In the genomic region with DNA sequence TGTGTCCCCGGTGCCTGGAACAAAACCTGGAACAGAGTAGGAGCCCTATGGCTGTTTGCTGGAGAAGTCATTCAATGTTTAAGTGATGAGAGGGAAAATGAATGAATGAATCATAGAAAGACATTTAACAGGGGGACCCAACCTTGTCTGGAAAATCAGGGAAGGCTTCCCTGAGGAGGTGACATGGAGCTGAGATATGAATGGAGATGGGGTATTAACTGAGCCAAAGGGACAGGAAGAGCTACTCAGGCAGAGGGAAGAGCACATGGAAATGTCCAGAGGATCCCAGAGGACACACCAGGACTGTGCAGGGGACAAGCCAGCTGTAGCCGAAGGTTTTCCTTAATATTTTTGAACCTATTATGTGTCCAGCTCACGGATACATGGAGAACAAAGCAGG, we compare ENCODE assay signal across 19 cellular contexts.
DNase-seq lines count a peak whose midpoint lies in the region; TF ChIP-seq lines count a peak whose summit lies in the region.
"Had no signal": no experiment of that assay in that cellular context is flagged by ENCODE, and none has a peak within 500 bp of the region (broad histone marks: within the 10 kb centered on the region; RNA-seq: fewer than 3 reads in every experiment).

No MANE protein-coding gene starts in this region.

- peak overlapping the region in 1 of 2 experiments; percentile 2 for H3K4ac ChIP-seq in mesenchymal stem cell (ENCODE audit: low read depth in 1 of 2, low read length in 2 of 2)
- H3K4ac ChIP-seq in H9 (ENCODE audit: low read depth, low read length), result no peak overlapping the region

- H2BK5ac ChIP-seq in mesenchymal stem cell (ENCODE audit: low read depth, low read length, poor library complexity, severe bottlenecking) (no peak overlapping the region), H9 (ENCODE audit: insufficient read length, low read length) (no peak overlapping the region)

- H3K4me3 Mint-ChIP-seq in Calu3 (ENCODE audit: low read depth, unreplicated experiment) (no peak overlapping the region), MCF 10A (ENCODE audit: unreplicated experiment) (no peak overlapping the region), H9 (no peak overlapping the region; a peak in 1 of 5 replicates)
- H3K4me3 Mint-ChIP-seq: CD4-positive, CD25-positive, alpha-beta regulatory T cell; IgD-negative memory B cell had no signal

- TF ChIP-seq CTCF in Calu3 (IDR thresholded peaks at IDR 0.05; ENCODE audit: unreplicated experiment) (no peak), MCF 10A (IDR thresholded peaks at IDR 0.05; ENCODE audit: unreplicated experiment) (no peak), stomach (IDR thresholded peaks at IDR 0.05) (no peak), H9 (conservative IDR thresholded peaks at IDR 0.05) (no peak)

- intact Hi-C loops in Calu3 (cut with micrococcal nuclease; ENCODE audit: unreplicated experiment) (no loop called here), MCF 10A (cut with micrococcal nuclease) (no loop called here), stomach (cut with DNase I; ENCODE audit: low total_unique reads) (no loop called here)

- no peaks in the 10 kb centered on the region for H4K20me1 ChIP-seq in H9 (ENCODE audit: control insufficient read depth, insufficient read depth, insufficient read length)

- no peaks in the 10 kb centered on the region for H3K9me3 ChIP-seq in mesenchymal stem cell (ENCODE audit: control insufficient read depth, low read length)
- no peaks in the 10 kb centered on the region for H3K9me3 ChIP-seq in stomach
- no peaks in the 10 kb centered on the region for H3K9me3 ChIP-seq in H9 (ENCODE audit: control insufficient read depth, low read depth, low read length)

- H3K9me3 Mint-ChIP-seq in Calu3 (ENCODE audit: low read depth, unreplicated experiment) (no peaks in the 10 kb centered on the region), MCF 10A (ENCODE audit: unreplicated experiment) (no peaks in the 10 kb centered on the region), H9 (no peaks in the 10 kb centered on the region; a peak in 1 of 5 replicates)
- H3K9me3 Mint-ChIP-seq: CD4-positive, CD25-positive, alpha-beta regulatory T cell; IgD-negative memory B cell had no signal

- H3K4me3 ChIP-seq in mesenchymal stem cell (ENCODE audit: insufficient read depth in 1 of 2, low read depth in 1 of 2, low read length in 2 of 2), result no peak overlapping the region
- no peak overlapping the region for H3K4me3 ChIP-seq in stomach

- no peak for TF ChIP-seq POLR2A in stomach (IDR thresholded peaks at IDR 0.05)

- H3K36me3 ChIP-seq in mesenchymal stem cell (ENCODE audit: control insufficient read depth in 1 of 2, insufficient read depth in 2 of 2, low read depth in 1 of 2, low read length in 2 of 2), result no peaks in the 10 kb centered on the region
- H3K36me3 ChIP-seq in stomach, result no peaks in the 10 kb centered on the region

- CTCF ChIA-PET in Calu3 (lab: Charles Lee), result interaction anchor here (0.6 kb wide), 1 partner anchor 45 kb away, joined by 3 read pairs; no protein-coding TSS in a partner anchor
- CTCF ChIA-PET in MCF 10A (lab: Yijun Ruan, JAX), result interaction anchor here (0.6 to 2.9 kb wide), 7 partner anchors 11 to 255 kb away, joined by 3 to 17 read pairs (median 3); no protein-coding TSS in a partner anchor

- H3K4me1 Mint-ChIP-seq in Calu3 (ENCODE audit: low read depth, unreplicated experiment), result peaks cover 66% of the 10 kb centered on the region
- H3K4me1 Mint-ChIP-seq in MCF 10A (ENCODE audit: insufficient read depth, unreplicated experiment), result peaks cover 47% of the 10 kb centered on the region
- peaks cover 24 to 36% of the 10 kb centered on the region in 2 experiments for H3K4me1 Mint-ChIP-seq in H9
- H3K4me1 Mint-ChIP-seq: CD4-positive, CD25-positive, alpha-beta regulatory T cell; IgD-negative memory B cell had no signal

- H3K79me1 ChIP-seq in mesenchymal stem cell (replicated peaks; ENCODE audit: low read length, poor library complexity, severe bottlenecking) (no peaks in the 10 kb centered on the region), H9 (ENCODE audit: insufficient read depth, low read depth, low read length, poor library complexity, severe bottlenecking) (no peaks in the 10 kb centered on the region)

- H3K56ac ChIP-seq in H9 (ENCODE audit: insufficient read length, low read depth, low read length), result no peak overlapping the region

- H2AK5ac ChIP-seq in mesenchymal stem cell (ENCODE audit: low read length, severe bottlenecking) (no peak overlapping the region), H9 (ENCODE audit: insufficient read length, low read length) (no peak overlapping the region)

- H3K27me3 ChIP-seq in mesenchymal stem cell (ENCODE audit: control insufficient read depth in 1 of 2, insufficient read depth in 1 of 2, low read length in 2 of 2) (no peaks in the 10 kb centered on the region), stomach (no peaks in the 10 kb centered on the region), H9 (ENCODE audit: insufficient read depth, low read length) (no peaks in the 10 kb centered on the region)

- no peaks in the 10 kb centered on the region for H3K23me2 ChIP-seq in H9 (ENCODE audit: insufficient read length, low read depth, low read length, poor library complexity, severe bottlenecking)

- H3K14ac ChIP-seq in mesenchymal stem cell (ENCODE audit: low read length in 2 of 2), result no peak overlapping the region
- no peak overlapping the region for H3K14ac ChIP-seq in H9 (ENCODE audit: insufficient read depth, low read length)

- H2BK120ac ChIP-seq in mesenchymal stem cell (ENCODE audit: low read depth, low read length) (peak overlapping the region; percentile 11), H9 (ENCODE audit: low read depth, low read length, poor library complexity, severe bottlenecking) (no peak overlapping the region)

- H3K27me3 Mint-ChIP-seq in Calu3 (ENCODE audit: unreplicated experiment) (no peaks in the 10 kb centered on the region), MCF 10A (ENCODE audit: insufficient read depth, unreplicated experiment) (no peaks in the 10 kb centered on the region), H9 (ENCODE audit: low read depth) (no peaks in the 10 kb centered on the region)

- BruUV-seq in Calu3 (replicated peaks; lab: Mats Ljungman, UMichigan) (no TSS peak), MCF 10A (replicated peaks; lab: Mats Ljungman, UMichigan) (no TSS peak)

- WGBS in mesenchymal stem cell, result 96% methylated on average over 3 of the region's 3 CpGs
- 88 to 100% (median 94%) methylated on average over 3 of the region's 3 CpGs for WGBS in stomach, 5 donors
- no CpG with 5 or more reads among the region's 3 CpGs for WGBS in H9 (ENCODE audit: extremely low coverage, insufficient read length, low lambda C conversion rate)

- POLR2A ChIA-PET in MCF 10A (lab: Yijun Ruan, JAX), result interaction anchor here (0.8 to 2.9 kb wide), 6 partner anchors 17 to 245 kb away, joined by 3 to 12 read pairs (median 4); no protein-coding TSS in a partner anchor

- H2BK15ac ChIP-seq in mesenchymal stem cell (ENCODE audit: low read depth, poor library complexity, severe bottlenecking) (peak overlapping the region; percentile 0), H9 (ENCODE audit: low read depth, low read length) (no peak overlapping the region)

- H3K18ac ChIP-seq in mesenchymal stem cell (ENCODE audit: low read depth in 1 of 2, low read length in 2 of 2), result peak overlapping the region; percentile 77 to 82
- no peak overlapping the region for H3K18ac ChIP-seq in H9 (ENCODE audit: insufficient read length, low read depth, low read length)

- H2BK20ac ChIP-seq in H9 (ENCODE audit: low read depth, low read length, poor library complexity, severe bottlenecking), result no peak overlapping the region

- peak overlapping the region; percentile 7 for H3K27ac Mint-ChIP-seq in Calu3 (ENCODE audit: unreplicated experiment)
- H3K27ac Mint-ChIP-seq in MCF 10A (ENCODE audit: low read depth, unreplicated experiment), result peak overlapping the region; percentile 94
- no peak overlapping the region for H3K27ac Mint-ChIP-seq in H9
- H3K27ac Mint-ChIP-seq: CD4-positive, CD25-positive, alpha-beta regulatory T cell; IgD-negative memory B cell had no signal

- DNase-seq in Calu3 (no peak), MCF 10A (ENCODE audit: unreplicated experiment) (no peak), mesenchymal stem cell (no peak), stomach (no peak), NOMO-1 (lab: John Stamatoyannopoulos, UW; ENCODE audit: unreplicated experiment in 2 of 2) (no peak), globus pallidus (ENCODE audit: low spot score) (no peak), H9 (no peak)
- DNase-seq: CD4-positive, CD25-positive, alpha-beta regulatory T cell; DMS 273 treated with DMSO at 0.1 percent for 48 hours; DMS79 treated with DMSO at 0.1 percent for 48 hours; HCEC 1CT; Karpas-422; NCI-H1436; NCI-H187 treated with DMSO at 0.1 percent for 48 hours; NCI-H2107; NCI-H446 treated with DMSO at 0.1 percent for 48 hours; NCI-H526 treated with DMSO at 0.1 percent for 48 hours; SW 1271 had no signal

- no peaks in the 10 kb centered on the region for H3K79me2 ChIP-seq in H9 (ENCODE audit: insufficient read depth, low read length)

- H4K5ac ChIP-seq in H9 (ENCODE audit: insufficient read length, low read depth, low read length), result no peak overlapping the region

- H3T11ph ChIP-seq in H9 (ENCODE audit: low read length), result no peak overlapping the region

- TF ChIP-seq EP300 in stomach (IDR thresholded peaks at IDR 0.05), result no peak

- H3K36me3 Mint-ChIP-seq in Calu3 (ENCODE audit: insufficient read depth, unreplicated experiment), result no peaks in the 10 kb centered on the region
- peaks cover 5% of the 10 kb centered on the region for H3K36me3 Mint-ChIP-seq in MCF 10A (ENCODE audit: insufficient read depth, unreplicated experiment)
- no peaks in the 10 kb centered on the region for H3K36me3 Mint-ChIP-seq in H9 (ENCODE audit: insufficient read depth in 1 of 3, low read depth in 3 of 3)
- H3K36me3 Mint-ChIP-seq: CD4-positive, CD25-positive, alpha-beta regulatory T cell had no signal

- H3K9ac ChIP-seq in mesenchymal stem cell (ENCODE audit: low read length) (no peak overlapping the region), H9 (ENCODE audit: extremely low read depth, insufficient read length, low read length) (no peak overlapping the region)

- H2AFZ ChIP-seq in mesenchymal stem cell (ENCODE audit: low read depth, low read length) (no peak overlapping the region), H9 (ENCODE audit: low read length) (no peak overlapping the region)

- H3K4me2 ChIP-seq in mesenchymal stem cell (ENCODE audit: low read length, poor library complexity, severe bottlenecking), result no peak overlapping the region
- no peak overlapping the region for H3K4me2 ChIP-seq in H9 (ENCODE audit: insufficient read depth, insufficient read length, low read length)

- no peak overlapping the region for H4K8ac ChIP-seq in mesenchymal stem cell (ENCODE audit: low read length)
- no peak overlapping the region for H4K8ac ChIP-seq in H9 (replicated peaks; ENCODE audit: insufficient read length, low read depth, low read length)

- H3K27ac ChIP-seq in mesenchymal stem cell (ENCODE audit: low read length, poor library complexity, severe bottlenecking), result no peak overlapping the region
- H3K27ac ChIP-seq in stomach, result peak overlapping the region in 4 of 5 donors; percentile 21 to 77 (median 46)
- H3K27ac ChIP-seq in H9 (ENCODE audit: insufficient read length, low read depth, low read length), result no peak overlapping the region

- H3K4me1 ChIP-seq in mesenchymal stem cell (ENCODE audit: control insufficient read depth, insufficient read depth, low read depth, low read length) (peaks cover 6% of the 10 kb centered on the region), stomach (peaks cover 9 to 42% (median 16%) of the 10 kb centered on the region in 4 donors), H9 (ENCODE audit: insufficient read depth, low read length) (no peaks in the 10 kb centered on the region)

- H2BK12ac ChIP-seq in mesenchymal stem cell (ENCODE audit: low read length in 2 of 2) (peak overlapping the region; percentile 60 to 84), H9 (ENCODE audit: insufficient read length, low read depth, low read length) (no peak overlapping the region)

- no peak overlapping the region for H3K23ac ChIP-seq in mesenchymal stem cell (ENCODE audit: low read length in 2 of 2)
- H3K23ac ChIP-seq in H9 (ENCODE audit: insufficient read length, low read depth, low read length), result no peak overlapping the region

- H4K91ac ChIP-seq in mesenchymal stem cell (ENCODE audit: low read length), result peak overlapping the region; percentile 73
- H4K91ac ChIP-seq in H9 (ENCODE audit: insufficient read length, low read depth, low read length), result no peak overlapping the region

Comparison
In these comparisons a context has a peak if more than half of its experiments do, and no peak if none do; other contexts are left out.
1. H3K27ac Mint-ChIP-seq: peak in Calu3 (single experiment) and MCF 10A (single experiment); none in H9 (0 of 3).
2. H3K27ac ChIP-seq: peak in stomach (4 of 5); none in mesenchymal stem cell (single experiment) and H9 (single experiment).